19 cellular contexts compared by ENCODE assay signal in the genomic region with DNA sequence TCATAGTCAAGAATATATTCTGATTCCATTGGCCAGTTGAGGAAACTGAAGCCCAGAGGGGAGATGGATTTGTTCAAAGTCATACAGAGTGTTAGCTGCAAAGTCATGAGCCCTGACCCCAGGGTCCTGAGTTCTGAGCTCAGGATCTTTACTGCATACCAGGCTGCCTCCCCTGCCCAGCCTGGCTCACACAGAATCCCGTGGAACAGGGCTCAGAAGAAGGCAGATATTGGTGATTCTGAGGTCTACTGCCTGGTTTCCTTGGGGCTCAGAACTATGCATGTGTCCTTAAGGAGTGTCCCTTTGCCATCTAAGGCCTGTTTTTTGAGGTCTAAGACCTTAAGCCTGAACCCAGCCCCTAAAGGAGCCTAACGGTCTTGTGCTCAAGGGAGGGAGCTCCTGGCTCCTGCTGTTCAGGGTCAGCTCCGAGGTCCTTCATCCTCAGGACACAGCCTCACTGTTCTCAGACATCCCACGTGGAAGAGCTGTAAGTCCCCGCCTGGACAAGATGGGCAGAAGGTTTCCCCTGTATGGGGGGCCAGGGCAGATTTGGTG.
"Had no signal": no experiment of that assay in that cellular context is flagged by ENCODE, and none has a peak within 500 bp of the region (broad histone marks: within the 10 kb centered on the region; RNA-seq: fewer than 3 reads in every experiment).

No MANE protein-coding gene starts in this region.

- H3K27me3 ChIP-seq: breast epithelium, colonic mucosa, right atrium auricular region, tibial nerve had no signal

- H3K9ac ChIP-seq: neural progenitor cell had no signal

- H3K4me2 ChIP-seq: neural progenitor cell had no signal

- H3K4me3 Mint-ChIP-seq: activated CD4-positive, alpha-beta memory T cell treated with anti-CD3 and anti-CD28 coated beads, Interleukin-2, amount 10 ng/mL, durations not matched to agents 7 days and 5 days; activated CD4-positive, alpha-beta T cell treated with anti-CD3 and anti-CD28 coated beads, Interleukin-2, amount 10 ng/mL, durations not matched to agents 24 days and 14 days; activated T-cell treated with anti-CD3 and anti-CD28 coated beads, Interleukin-2, amount 50 U/mL, for 24 hours; natural killer cell; neural progenitor cell; T-helper 17 cell had no signal

- H3K4me1 ChIP-seq: breast epithelium, colonic mucosa had no signal

- H3K9me3 Mint-ChIP-seq: activated CD4-positive, alpha-beta memory T cell treated with anti-CD3 and anti-CD28 coated beads, Interleukin-2, amount 10 ng/mL, durations not matched to agents 7 days and 5 days; activated CD4-positive, alpha-beta T cell treated with anti-CD3 and anti-CD28 coated beads, Interleukin-2, amount 10 ng/mL, durations not matched to agents 24 days and 14 days; activated naive CD4-positive, alpha-beta T cell treated with anti-CD3 and anti-CD28 coated beads, Interleukin-2, amount 50 U/mL, for 72 hours; activated T-cell treated with anti-CD3 and anti-CD28 coated beads, Interleukin-2, amount 50 U/mL, for 24 hours; natural killer cell; neural progenitor cell had no signal

- H3K36me3 Mint-ChIP-seq: activated naive CD4-positive, alpha-beta T cell treated with anti-CD3 and anti-CD28 coated beads, Interleukin-2, amount 50 U/mL, for 72 hours; natural killer cell; neural progenitor cell had no signal

- DNase-seq: activated CD4-positive, alpha-beta memory T cell treated with anti-CD3 and anti-CD28 coated beads, Interleukin-2, amount 10 ng/mL, durations not matched to agents 7 days and 5 days; activated CD4-positive, alpha-beta T cell treated with anti-CD3 and anti-CD28 coated beads, Interleukin-2, amount 10 ng/mL, durations not matched to agents 24 days and 14 days; activated CD4-positive, CD25-positive, alpha-beta regulatory T cell treated with anti-CD3 and anti-CD28 coated beads, Interleukin-2, amount 50 U/mL, for 72 hours; activated CD8-positive, alpha-beta memory T cell treated with anti-CD3 and anti-CD28 coated beads, Interleukin-2, amount 50 U/mL, for 48 hours; activated naive CD4-positive, alpha-beta T cell; activated T-cell treated with anti-CD3 and anti-CD28 coated beads, Interleukin-2, amount 50 U/mL, for 24 hours; cerebellar nuclear complex; colonic mucosa; effector CD8-positive, alpha-beta T cell; left colon; natural killer cell; stimulated activated naive CD4-positive, alpha-beta T cell treated with Interleukin-2 at 50 U/mL for 16 hours; T-helper 17 cell had no signal

- H3K27ac ChIP-seq: breast epithelium, colonic mucosa, neural progenitor cell, spleen, tibial nerve had no signal

- H3K36me3 ChIP-seq: breast epithelium, colonic mucosa, neural progenitor cell, right atrium auricular region, spleen, tibial nerve had no signal

- H3K9me3 ChIP-seq: breast epithelium, colonic mucosa, right atrium auricular region, tibial nerve had no signal

- H3K4me3 ChIP-seq: breast epithelium, colonic mucosa, neural progenitor cell, right atrium auricular region, spleen, tibial nerve had no signal

- ATAC-seq: activated naive CD4-positive, alpha-beta T cell treated with anti-CD3 and anti-CD28 coated beads, Interleukin-2, amount 50 U/mL, for 72 hours; left colon; natural killer cell; T-helper 17 cell had no signal

- H3K4me1 Mint-ChIP-seq: activated CD4-positive, alpha-beta memory T cell treated with anti-CD3 and anti-CD28 coated beads, Interleukin-2, amount 10 ng/mL, durations not matched to agents 7 days and 5 days; activated CD4-positive, alpha-beta T cell treated with anti-CD3 and anti-CD28 coated beads, Interleukin-2, amount 10 ng/mL, durations not matched to agents 24 days and 14 days; natural killer cell had no signal

- H2AFZ ChIP-seq: neural progenitor cell had no signal

- H3K27ac Mint-ChIP-seq: activated CD4-positive, alpha-beta memory T cell treated with anti-CD3 and anti-CD28 coated beads, Interleukin-2, amount 10 ng/mL, durations not matched to agents 7 days and 5 days; activated CD4-positive, alpha-beta T cell treated with anti-CD3 and anti-CD28 coated beads, Interleukin-2, amount 10 ng/mL, durations not matched to agents 24 days and 14 days; activated naive CD4-positive, alpha-beta T cell treated with anti-CD3 and anti-CD28 coated beads, Interleukin-2, amount 50 U/mL, for 72 hours; activated T-cell treated with anti-CD3 and anti-CD28 coated beads, Interleukin-2, amount 50 U/mL, for 24 hours; natural killer cell; neural progenitor cell; T-helper 17 cell had no signal
